27 cellular contexts compared by ENCODE assay signal in the genomic region with DNA sequence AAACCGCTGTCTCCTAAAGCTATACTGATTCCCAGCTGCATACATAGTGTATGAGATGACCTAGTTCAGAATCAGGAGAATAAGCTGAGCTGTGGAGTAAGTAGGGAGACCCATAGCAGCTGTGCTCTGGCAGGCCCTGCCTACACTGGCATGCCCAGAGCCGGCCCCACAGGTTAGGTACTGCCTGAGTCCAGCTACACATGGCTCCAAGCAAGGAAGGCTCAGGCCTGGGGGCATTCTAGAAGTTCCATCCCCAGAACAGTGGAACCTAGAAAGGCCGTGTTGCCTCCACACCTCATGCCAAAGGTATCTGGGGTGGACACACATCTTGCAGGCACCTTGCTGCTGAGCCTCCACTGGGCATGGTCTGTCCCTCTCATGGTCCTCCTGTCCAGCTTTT.
DNase-seq lines count a peak whose midpoint lies in the region; ATAC-seq, FAIRE-seq and TF ChIP-seq lines count a peak whose summit lies in the region.
"Had no signal": no experiment of that assay in that cellular context is flagged by ENCODE, and none has a peak within 500 bp of the region (broad histone marks: within the 10 kb centered on the region; RNA-seq: fewer than 3 reads in every experiment).

No MANE protein-coding gene starts in this region.

- TF ChIP-seq POLR2A in HepG2 (IDR thresholded peaks at IDR 0.05; ENCODE audit: insufficient read depth in 1 of 2, low read depth in 2 of 2, low read length in 2 of 2) (0 out of 4 replicates have a peak, but pooled peaks of 1 of the 2 experiments have one; percentile 17), right lobe of liver (IDR thresholded peaks at IDR 0.05) (no peak)

- H3K27ac ChIP-seq in HepG2 (ENCODE audit: extremely low read length, insufficient read depth, low read length) = no peak overlapping the region
- H3K27ac ChIP-seq in right lobe of liver = no peak overlapping the region
- no peak overlapping the region for H3K27ac ChIP-seq in left lung
- peak overlapping the region; percentile 73 for H3K27ac ChIP-seq in parathyroid adenoma
- H3K27ac ChIP-seq: 22Rv1, C4-2B, RWPE1 had no signal

- ATAC-seq in HepG2 = peak; percentile 38; the same call in 2 of the 3 replicates
- no peak for ATAC-seq in right lobe of liver
- ATAC-seq in left lung = peak; percentile 5
- no peak for ATAC-seq in GM21423 (IDR thresholded peaks at IDR 0.05; ENCODE audit: unreplicated experiment)
- ATAC-seq: CD8-positive, alpha-beta T cell; Panc1 had no signal

- H3K4me2 ChIP-seq in HepG2 (ENCODE audit: low read depth, low read length) (no peak overlapping the region), parathyroid adenoma (ENCODE audit: low read length) (no peak overlapping the region)

- DNase-seq in HepG2 (ENCODE audit: low spot score) (no peak), right lobe of liver (no peak), left lung (no peak), G401 (ENCODE audit: low spot score) (no peak), NCI-H2107 (lab: John Stamatoyannopoulos, UW) (no peak)
- DNase-seq in activated CD4-positive, alpha-beta T cell treated with anti-CD3 and anti-CD28 coated beads, Interleukin-2, amount 50 U/mL, for 1 hour = no peak
- DNase-seq: CD8-positive, alpha-beta T cell; DMS 273 treated with DMSO at 0.1 percent for 48 hours; DMS79; GF-D8; H7; IMR-90; KG1; MG63; NCI-H1694; NCI-H2029 treated with DMSO at 0.1 percent for 48 hours; NCI-H226; NCI-H510A; NCI-H69; SHP77 had no signal

- no peaks in the 10 kb centered on the region for H3K9me3 ChIP-seq in HepG2 (ENCODE audit: low read length)
- H3K9me3 ChIP-seq in right lobe of liver = no peaks in the 10 kb centered on the region
- H3K9me3 ChIP-seq in left lung = no peaks in the 10 kb centered on the region
- no peaks in the 10 kb centered on the region for H3K9me3 ChIP-seq in parathyroid adenoma (ENCODE audit: control insufficient read depth, low read length)
- H3K9me3 ChIP-seq: MG63 had no signal

- no peak for FAIRE-seq in HepG2 (lab: Jason Lieb, UNC)
- FAIRE-seq: GM12891 had no signal

- POLR2A ChIA-PET in HepG2 (lab: Yijun Ruan, JAX) = no interaction called here

- TF ChIP-seq EP300 in HepG2 (IDR thresholded peaks at IDR 0.05; ENCODE audit: low read depth in 2 of 2, low read length in 2 of 2) = no peak
- TF ChIP-seq EP300 in HepG2 (CRISPR knock-in tag; IDR thresholded peaks at IDR 0.05; ENCODE audit: borderline replicate concordance) = no peak

- CTCF ChIA-PET in HepG2 (lab: Yijun Ruan, JAX; ENCODE audit: low intra/inter-chr PET ratio, low total read pairs) = no interaction called here

- TF ChIP-seq CTCF in HepG2 (CRISPR knock-in tag; IDR thresholded peaks at IDR 0.05) = no peak
- no peak for TF ChIP-seq CTCF in right lobe of liver (IDR thresholded peaks at IDR 0.05)
- TF ChIP-seq CTCF in left lung (IDR thresholded peaks at IDR 0.05) = no peak
- TF ChIP-seq CTCF in parathyroid adenoma (IDR thresholded peaks at IDR 0.05) = no peak

- no TSS peak for BruUV-seq in HepG2 (replicated peaks; lab: Mats Ljungman, UMichigan)

- in situ Hi-C loops in HepG2 (cut with HindIII; ENCODE audit: extremely low pct_ligation_motif_present, low pct_unique_long_range_greater_than_20kb) (no loop called here), G401 (cut with HindIII; ENCODE audit: low sequenced_read_pairs) (no loop called here)

- H3K9ac ChIP-seq in HepG2 (ENCODE audit: insufficient read depth, low read depth, low read length) = no peak overlapping the region
- no peak overlapping the region for H3K9ac ChIP-seq in parathyroid adenoma

- H3K79me2 ChIP-seq in HepG2 (ENCODE audit: insufficient read depth, low read length) = no peaks in the 10 kb centered on the region
- H3K79me2 ChIP-seq in parathyroid adenoma = peaks cover 18% of the 10 kb centered on the region

- H4K20me1 ChIP-seq in HepG2 (ENCODE audit: insufficient read depth, low read length) = no peaks in the 10 kb centered on the region

- H3K27me3 ChIP-seq in HepG2 (ENCODE audit: control insufficient read depth in 1 of 2, insufficient read depth in 2 of 2, low read length in 2 of 2) (no peaks in the 10 kb centered on the region), right lobe of liver (no peaks in the 10 kb centered on the region), left lung (no peaks in the 10 kb centered on the region), parathyroid adenoma (ENCODE audit: control insufficient read depth, insufficient read depth, low read length) (no peaks in the 10 kb centered on the region)
- H3K27me3 ChIP-seq: MG63 had no signal

- 96% methylated on average over 1 of the region's 3 CpGs for WGBS in HepG2 (ENCODE audit: low lambda C conversion rate)
- 100% methylated on average over 1 of the region's 3 CpGs for WGBS in right lobe of liver (ENCODE audit: insufficient coverage, low coverage, low lambda C conversion rate, missing lambda C conversion rate)

- H3K36me3 ChIP-seq in HepG2 (replicated peaks in 1 of 2; ENCODE audit: control insufficient read depth in 1 of 2, insufficient read depth in 2 of 2, low read length in 2 of 2) (peaks cover 24 to 68% of the 10 kb centered on the region in 2 experiments), right lobe of liver (peaks cover 0 to 15% (median 4%) of the 10 kb centered on the region in 4 donors), left lung (peaks cover 0 to 40% of the 10 kb centered on the region in 2 donors), parathyroid adenoma (ENCODE audit: control insufficient read depth, insufficient read depth, low read length) (no peaks in the 10 kb centered on the region)
- H3K36me3 ChIP-seq: MG63 had no signal

- H3K4me1 ChIP-seq in HepG2 (ENCODE audit: insufficient read depth, low read length) (peaks cover 13% of the 10 kb centered on the region), right lobe of liver (no peaks in the 10 kb centered on the region), left lung (no peaks in the 10 kb centered on the region), parathyroid adenoma (peaks cover 66% of the 10 kb centered on the region)

- H3K4me3 ChIP-seq in HepG2 (replicated peaks in 1 of 3; ENCODE audit: insufficient read depth in 1 of 3, low read depth in 2 of 3, low read length in 3 of 3) (no peak overlapping the region), right lobe of liver (no peak overlapping the region), left lung (no peak overlapping the region), parathyroid adenoma (ENCODE audit: low read depth, low read length) (no peak overlapping the region)
- H3K4me3 ChIP-seq: MG63 had no signal

- no peak for TF ChIP-seq RAD21 in HepG2 (CRISPR knock-in tag; IDR thresholded peaks at IDR 0.05)

- H2AFZ ChIP-seq in HepG2 (ENCODE audit: low read length) (no peak overlapping the region), parathyroid adenoma (no peak overlapping the region)

- intact Hi-C loops in HepG2 (cut with micrococcal nuclease; ENCODE audit: unreplicated experiment) (no loop called here), right lobe of liver (cut with DNase I) (no loop called here), left lung (cut with DNase I) (no loop called here)

TF ChIP-seq in HepG2, 621 proteins besides CTCF, POLR2A, EP300 and RAD21:
- TF ChIP-seq ZNF615 (CRISPR knock-in tag; IDR thresholded peaks at IDR 0.05; ENCODE audit: borderline replicate concordance) (no peak), DR1 (CRISPR knock-in tag; IDR thresholded peaks at IDR 0.05) (no peak), ZSCAN30 (CRISPR knock-in tag; IDR thresholded peaks at IDR 0.05) (no peak), ZNF563 (CRISPR knock-in tag; IDR thresholded peaks at IDR 0.05) (no peak), ZNF747 (CRISPR knock-in tag; IDR thresholded peaks at IDR 0.05; ENCODE audit: borderline replicate concordance) (no peak)

Comparison
In these comparisons a context has a peak if more than half of its experiments do, and no peak if none do; other contexts are left out.
1. ATAC-seq: peak in HepG2 (single experiment) and left lung (single experiment); none in right lobe of liver (0 of 4) and GM21423 (single experiment).